In genomic region chr9:122008559-122008958, GRCh38 we compare ENCODE assay signal across 17 cellular contexts.
DNase-seq lines count a peak whose midpoint lies in the region; ATAC-seq and TF ChIP-seq lines count a peak whose summit lies in the region.
"Had no signal": no experiment of that assay in that cellular context is flagged by ENCODE, and none has a peak within 500 bp of the region (broad histone marks: within the 10 kb centered on the region; RNA-seq: fewer than 3 reads in every experiment).

No MANE protein-coding gene starts in this region.

- CTCF ChIA-PET in activated CD8-positive, alpha-beta memory T cell treated with anti-CD3 and anti-CD28 coated beads, Interleukin-2, amount 10 ng/mL, durations not matched to agents 7 days and 5 days (lab: Charles Lee): interaction anchor here (0.6 kb wide), 1 partner anchor 18 kb away, joined by 3 read pairs; no protein-coding TSS in a partner anchor

- no peaks in the 10 kb centered on the region for H3K9me3 ChIP-seq in psoas muscle
- H3K9me3 ChIP-seq: A549, Caco-2 had no signal

- intact Hi-C loops in psoas muscle (cut with DNase I): no loop called here

- WGBS in psoas muscle, 3 donors: 34 to 49% (median 36%) methylated on average over 10 of the region's 10 CpGs

- no peaks in the 10 kb centered on the region for H3K36me3 Mint-ChIP-seq in activated CD8-positive, alpha-beta memory T cell treated with anti-CD3 and anti-CD28 coated beads, Interleukin-2, amount 10 ng/mL, durations not matched to agents 7 days and 5 days

- DNase-seq in activated CD8-positive, alpha-beta memory T cell treated with anti-CD3 and anti-CD28 coated beads, Interleukin-2, amount 10 ng/mL, durations not matched to agents 7 days and 5 days: peak; percentile 18
- DNase-seq in activated CD8-positive, alpha-beta memory T cell treated with anti-CD3 and anti-CD28 coated beads, Interleukin-2, amount 50 U/mL, for 4 hours: no peak
- DNase-seq in ecto neural progenitor cell (ENCODE audit: low spot score) (peak; percentile 20), psoas muscle (no peak), DMS53 (lab: John Stamatoyannopoulos, UW) (no peak), hepatic stellate cell (ENCODE audit: low spot score) (no peak)
- DNase-seq: AML-193; Caco-2; CD4-positive, alpha-beta T cell; DMS153; DMS79 treated with DMSO at 0.1 percent for 48 hours; HCEC 1CT had no signal

- H3K9me3 Mint-ChIP-seq in activated CD8-positive, alpha-beta memory T cell treated with anti-CD3 and anti-CD28 coated beads, Interleukin-2, amount 10 ng/mL, durations not matched to agents 7 days and 5 days (ENCODE audit: low read depth): no peaks in the 10 kb centered on the region
- H3K9me3 Mint-ChIP-seq: CD4-positive, alpha-beta T cell had no signal

- no peaks in the 10 kb centered on the region for H3K27me3 Mint-ChIP-seq in activated CD8-positive, alpha-beta memory T cell treated with anti-CD3 and anti-CD28 coated beads, Interleukin-2, amount 10 ng/mL, durations not matched to agents 7 days and 5 days
- H3K27me3 Mint-ChIP-seq: CD4-positive, alpha-beta T cell had no signal

- H3K4me1 ChIP-seq in psoas muscle: peaks cover 34% of the 10 kb centered on the region
- H3K4me1 ChIP-seq: Caco-2 had no signal

- peak overlapping the region; percentile 7 for H3K27ac ChIP-seq in psoas muscle
- H3K27ac ChIP-seq: 22Rv1, A549, C4-2B had no signal

- H3K36me3 ChIP-seq in psoas muscle (ENCODE audit: insufficient read depth in 1 of 2, low read depth in 1 of 2): no peaks in the 10 kb centered on the region

- peak overlapping the region; percentile 28 for H3K4me3 ChIP-seq in psoas muscle
- H3K4me3 ChIP-seq: A549, GM12878 had no signal

- no peak for TF ChIP-seq CTCF in psoas muscle (IDR thresholded peaks at IDR 0.05)

- no peaks in the 10 kb centered on the region for H3K4me1 Mint-ChIP-seq in activated CD8-positive, alpha-beta memory T cell treated with anti-CD3 and anti-CD28 coated beads, Interleukin-2, amount 10 ng/mL, durations not matched to agents 7 days and 5 days

- H3K27ac Mint-ChIP-seq in activated CD8-positive, alpha-beta memory T cell treated with anti-CD3 and anti-CD28 coated beads, Interleukin-2, amount 10 ng/mL, durations not matched to agents 7 days and 5 days: no peak overlapping the region
- H3K27ac Mint-ChIP-seq: CD4-positive, alpha-beta T cell had no signal

- ATAC-seq in activated CD8-positive, alpha-beta memory T cell treated with anti-CD3 and anti-CD28 coated beads, Interleukin-2, amount 10 ng/mL, durations not matched to agents 7 days and 5 days: no peak
- peak; percentile 47 to 69 (median 54) for ATAC-seq in psoas muscle
- no peak for ATAC-seq in GM19455 (IDR thresholded peaks at IDR 0.05; ENCODE audit: unreplicated experiment)
- ATAC-seq: A549, GM12878 had no signal

- no peak overlapping the region for H3K4me3 Mint-ChIP-seq in activated CD8-positive, alpha-beta memory T cell treated with anti-CD3 and anti-CD28 coated beads, Interleukin-2, amount 10 ng/mL, durations not matched to agents 7 days and 5 days
- H3K4me3 Mint-ChIP-seq: CD4-positive, alpha-beta T cell had no signal

- no peaks in the 10 kb centered on the region for H3K27me3 ChIP-seq in psoas muscle (ENCODE audit: insufficient read depth in 3 of 3, low read length in 2 of 3)

Comparison
In these comparisons a context has a peak if more than half of its experiments do, and no peak if none do; other contexts are left out.
1. DNase-seq: peak in activated CD8-positive, alpha-beta memory T cell treated with anti-CD3 and anti-CD28 coated beads, Interleukin-2, amount 10 ng/mL, durations not matched to agents 7 days and 5 days (single experiment) and ecto neural progenitor cell (single experiment); none in activated CD8-positive, alpha-beta memory T cell treated with anti-CD3 and anti-CD28 coated beads, Interleukin-2, amount 50 U/mL, for 4 hours (single experiment), psoas muscle (0 of 2), DMS53 (single experiment) and hepatic stellate cell (single experiment).
2. ATAC-seq: peak in psoas muscle (4 of 4); none in activated CD8-positive, alpha-beta memory T cell treated with anti-CD3 and anti-CD28 coated beads, Interleukin-2, amount 10 ng/mL, durations not matched to agents 7 days and 5 days (single experiment) and GM19455 (single experiment).